Comparison of ENCODE assay signal across 19 cellular contexts in genomic region chr4:13054410-13054970, GRCh38.
"Had no signal": no experiment of that assay in that cellular context is flagged by ENCODE, and none has a peak within 500 bp of the region (broad histone marks: within the 10 kb centered on the region; RNA-seq: fewer than 3 reads in every experiment).

No MANE protein-coding gene starts in this region.

- H2AFZ ChIP-seq: parathyroid adenoma had no signal

- ATAC-seq: left lung; naive thymus-derived CD4-positive, alpha-beta T cell; psoas muscle; sciatic nerve; stimulated activated naive B cell treated with anti-CD40 and anti-IgM and Interleukin-4, amounts not matched to agents 10 μg/mL and 1 μg/mL and 100 μg/mL, for 72 hours; stimulated activated naive CD8-positive, alpha-beta T cell treated with anti-CD3 and anti-CD28 coated beads, Interleukin-15, amount 100 ng/mL, for 72 hours had no signal

- H3K36me3 ChIP-seq: heart right ventricle, left lung had no signal

- H3K9me3 ChIP-seq: left lung, psoas muscle, testis had no signal

- DNase-seq: central memory CD4-positive, alpha-beta T cell; effector CD4-positive, alpha-beta T cell; endodermal cell; heart right ventricle; hypothalamus; islet precursor cell; left lung; naive thymus-derived CD4-positive, alpha-beta T cell; nephron progenitor cell; psoas muscle; stimulated activated CD4-positive, alpha-beta T cell treated with anti-CD3 and anti-CD28 coated beads, Interleukin-2, amount 100 ng/mL, for 24 hours; stimulated activated CD4-positive, alpha-beta T cell treated with anti-CD3 and anti-CD28 coated beads, Interleukin-4, amount 100 ng/mL, for 4 hours; stimulated activated naive B cell treated with anti-CD40 and anti-IgM and Interleukin-4, amounts not matched to agents 10 μg/mL and 1 μg/mL and 100 μg/mL, for 72 hours; stimulated activated naive CD8-positive, alpha-beta T cell treated with anti-CD3 and anti-CD28 coated beads, Interleukin-15, amount 100 ng/mL, for 72 hours; testis; trophoblast cell had no signal

- H3K79me2 ChIP-seq: parathyroid adenoma had no signal

- H3K27me3 ChIP-seq: heart right ventricle, left lung, testis had no signal

- H3K27ac ChIP-seq: coronary artery, heart right ventricle, left lung, parathyroid adenoma, psoas muscle, testis had no signal

- H3K4me1 ChIP-seq: heart right ventricle, left lung, parathyroid adenoma, psoas muscle, testis had no signal

- H3K4me3 ChIP-seq: coronary artery, heart right ventricle, left lung, psoas muscle, testis had no signal

- H3K9ac ChIP-seq: parathyroid adenoma had no signal
